ENCODE assay signal across 1 cellular context in the genomic region with DNA sequence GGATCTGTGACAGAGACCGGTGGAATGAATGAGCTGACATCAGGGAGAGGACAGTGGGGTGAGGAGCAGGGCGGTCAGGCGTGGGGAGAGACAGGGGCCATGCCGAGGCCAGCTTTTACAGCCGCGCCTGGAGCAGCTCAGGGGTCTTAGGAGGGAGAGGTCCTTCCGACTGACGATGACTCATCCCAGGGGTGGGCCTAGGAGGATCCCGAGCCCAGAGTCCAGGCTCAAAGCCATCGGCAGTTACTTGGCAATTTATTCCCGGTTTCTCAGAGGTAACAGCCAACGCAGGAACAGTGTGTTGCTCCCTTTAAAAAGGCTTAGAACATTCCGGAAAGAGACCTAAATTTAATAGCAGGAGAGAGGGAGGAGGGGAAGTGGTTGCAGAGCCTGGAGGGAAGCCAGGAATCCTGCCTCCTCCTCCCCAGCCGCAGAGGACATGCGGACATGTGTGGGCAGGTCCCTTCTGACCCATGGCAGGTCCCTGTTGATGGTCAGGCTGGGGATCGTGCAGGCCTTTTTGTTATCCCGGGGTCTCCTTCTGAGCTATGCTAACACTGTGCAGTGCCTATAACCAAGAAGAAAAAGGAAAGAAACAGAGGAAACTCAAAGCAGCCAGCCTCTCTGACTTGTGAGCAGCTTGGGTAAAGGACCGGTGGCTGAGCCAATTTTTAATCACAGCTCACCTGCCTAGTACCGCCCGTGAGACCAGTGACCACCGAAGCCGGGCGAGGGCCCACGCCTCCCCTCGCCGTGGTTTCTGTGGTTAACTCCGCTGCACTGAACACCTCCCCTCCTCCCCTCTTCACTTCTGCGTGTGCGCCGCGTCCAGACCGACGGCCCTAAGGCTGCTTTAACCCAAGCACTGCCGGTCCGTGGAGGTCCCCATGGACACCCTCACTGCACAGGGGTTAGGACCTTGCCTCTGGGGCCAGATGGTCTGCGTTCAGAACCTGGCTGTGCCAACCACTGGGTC.
TF ChIP-seq lines count a peak whose summit lies in the region.

No MANE protein-coding gene starts in this region.

TF ChIP-seq in HepG2, 621 proteins besides CTCF, POLR2A, EP300 and RAD21 (continued from another document):
- TF ChIP-seq PTBP1 (IDR thresholded peaks at IDR 0.05; ENCODE audit: low read depth, low read length, poor library complexity, severe bottlenecking) (no peak), ELF1 (CRISPR knock-in tag; IDR thresholded peaks at IDR 0.05) (no peak), ONECUT2 (CRISPR knock-in tag; IDR thresholded peaks at IDR 0.05) (no peak), ZNF232 (CRISPR knock-in tag; IDR thresholded peaks at IDR 0.05; ENCODE audit: borderline replicate concordance) (no peak), ZNF543 (CRISPR knock-in tag; IDR thresholded peaks at IDR 0.05) (no peak), KMT2A (CRISPR knock-in tag; IDR thresholded peaks at IDR 0.05) (no peak), RXRA (CRISPR knock-in tag; IDR thresholded peaks at IDR 0.05) (no peak), RFXAP (CRISPR knock-in tag; IDR thresholded peaks at IDR 0.05; ENCODE audit: borderline replicate concordance) (no peak), ZNF337 (CRISPR knock-in tag; IDR thresholded peaks at IDR 0.05; ENCODE audit: borderline replicate concordance, low read depth) (no peak)
- TF ChIP-seq, protein P1, sequence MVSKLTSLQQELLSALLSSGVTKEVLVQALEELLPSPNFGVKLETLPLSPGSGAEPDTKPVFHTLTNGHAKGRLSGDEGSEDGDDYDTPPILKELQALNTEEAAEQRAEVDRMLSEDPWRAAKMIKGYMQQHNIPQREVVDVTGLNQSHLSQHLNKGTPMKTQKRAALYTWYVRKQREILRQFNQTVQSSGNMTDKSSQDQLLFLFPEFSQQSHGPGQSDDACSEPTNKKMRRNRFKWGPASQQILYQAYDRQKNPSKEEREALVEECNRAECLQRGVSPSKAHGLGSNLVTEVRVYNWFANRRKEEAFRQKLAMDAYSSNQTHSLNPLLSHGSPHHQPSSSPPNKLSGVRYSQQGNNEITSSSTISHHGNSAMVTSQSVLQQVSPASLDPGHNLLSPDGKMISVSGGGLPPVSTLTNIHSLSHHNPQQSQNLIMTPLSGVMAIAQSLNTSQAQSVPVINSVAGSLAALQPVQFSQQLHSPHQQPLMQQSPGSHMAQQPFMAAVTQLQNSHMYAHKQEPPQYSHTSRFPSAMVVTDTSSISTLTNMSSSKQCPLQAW (CRISPR knock-in tag; IDR thresholded peaks at IDR 0.05), result no peak
- TF ChIP-seq, protein P2, sequence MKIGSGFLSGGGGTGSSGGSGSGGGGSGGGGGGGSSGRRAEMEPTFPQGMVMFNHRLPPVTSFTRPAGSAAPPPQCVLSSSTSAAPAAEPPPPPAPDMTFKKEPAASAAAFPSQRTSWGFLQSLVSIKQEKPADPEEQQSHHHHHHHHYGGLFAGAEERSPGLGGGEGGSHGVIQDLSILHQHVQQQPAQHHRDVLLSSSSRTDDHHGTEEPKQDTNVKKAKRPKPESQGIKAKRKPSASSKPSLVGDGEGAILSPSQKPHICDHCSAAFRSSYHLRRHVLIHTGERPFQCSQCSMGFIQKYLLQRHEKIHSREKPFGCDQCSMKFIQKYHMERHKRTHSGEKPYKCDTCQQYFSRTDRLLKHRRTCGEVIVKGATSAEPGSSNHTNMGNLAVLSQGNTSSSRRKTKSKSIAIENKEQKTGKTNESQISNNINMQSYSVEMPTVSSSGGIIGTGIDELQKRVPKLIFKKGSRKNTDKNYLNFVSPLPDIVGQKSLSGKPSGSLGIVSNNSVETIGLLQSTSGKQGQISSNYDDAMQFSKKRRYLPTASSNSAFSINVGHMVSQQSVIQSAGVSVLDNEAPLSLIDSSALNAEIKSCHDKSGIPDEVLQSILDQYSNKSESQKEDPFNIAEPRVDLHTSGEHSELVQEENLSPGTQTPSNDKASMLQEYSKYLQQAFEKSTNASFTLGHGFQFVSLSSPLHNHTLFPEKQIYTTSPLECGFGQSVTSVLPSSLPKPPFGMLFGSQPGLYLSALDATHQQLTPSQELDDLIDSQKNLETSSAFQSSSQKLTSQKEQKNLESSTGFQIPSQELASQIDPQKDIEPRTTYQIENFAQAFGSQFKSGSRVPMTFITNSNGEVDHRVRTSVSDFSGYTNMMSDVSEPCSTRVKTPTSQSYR (CRISPR knock-in tag; IDR thresholded peaks at IDR 0.05; ENCODE audit: borderline replicate concordance), result no peak
- TF ChIP-seq, protein P3, sequence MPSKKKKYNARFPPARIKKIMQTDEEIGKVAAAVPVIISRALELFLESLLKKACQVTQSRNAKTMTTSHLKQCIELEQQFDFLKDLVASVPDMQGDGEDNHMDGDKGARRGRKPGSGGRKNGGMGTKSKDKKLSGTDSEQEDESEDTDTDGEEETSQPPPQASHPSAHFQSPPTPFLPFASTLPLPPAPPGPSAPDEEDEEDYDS (CRISPR knock-in tag; IDR thresholded peaks at IDR 0.05), result no peak
